In the genomic region with DNA sequence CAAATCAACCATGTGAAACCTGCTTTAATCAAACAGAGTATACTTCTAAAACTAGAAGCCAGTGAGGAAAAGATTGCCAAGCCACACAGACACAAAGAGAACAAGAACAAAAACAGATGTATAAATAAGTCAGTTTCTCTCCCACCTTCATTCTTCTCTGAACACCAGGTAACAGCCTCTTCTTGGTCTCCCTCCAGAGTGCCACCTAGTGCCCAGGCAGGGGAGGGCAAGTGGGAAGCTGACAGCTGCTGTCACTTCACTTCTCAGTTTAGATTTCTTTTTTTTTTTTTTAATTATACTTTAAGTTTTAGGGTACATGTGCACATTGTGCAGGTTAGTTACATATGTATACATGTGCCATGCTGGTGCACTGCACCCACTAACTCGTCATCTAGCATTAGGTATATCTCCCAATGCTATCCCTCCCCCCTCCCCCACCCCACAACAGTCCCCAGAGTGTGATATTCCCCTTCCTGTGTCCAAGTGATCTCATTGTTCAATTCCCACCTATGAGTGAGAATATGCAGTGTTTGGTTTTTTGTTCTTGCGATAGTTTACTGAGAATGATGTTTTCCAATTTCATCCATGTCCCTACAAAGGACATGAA, we compare ENCODE assay signal across 8 cellular contexts.
DNase-seq lines count a peak whose midpoint lies in the region; ATAC-seq, FAIRE-seq and TF ChIP-seq lines count a peak whose summit lies in the region.
"Not testable (repeated sequence)": the region's sequence is repeated elsewhere in the genome, so short reads cannot be mapped to it uniquely, and the experiment has no call there.

No MANE protein-coding gene starts in this region.

- H3K4me3 ChIP-seq in A549; SU-DHL-6 (ENCODE audit: insufficient read depth, low read length, poor library complexity, severe bottlenecking); foreskin fibroblast (ENCODE audit: low read depth in 1 of 2, low read length in 2 of 2); psoas muscle: not testable (repeated sequence)

- intact Hi-C loops in psoas muscle (cut with DNase I): not testable (repeated sequence)

- not testable (repeated sequence) for H3K27ac ChIP-seq in A549; SU-DHL-6 (ENCODE audit: low read depth, low read length); psoas muscle

- H4K20me1 ChIP-seq in SU-DHL-6 (ENCODE audit: low read depth, low read length): not testable (repeated sequence)

- POLR2A ChIA-PET in A549 (lab: Yijun Ruan, JAX): not testable (repeated sequence)

- not testable (repeated sequence) for H3K9me2 ChIP-seq in SU-DHL-6 (replicated peaks; ENCODE audit: insufficient read depth, low read length)

- FAIRE-seq in A549 (lab: Jason Lieb, UNC): not testable (repeated sequence)

- H2AFZ ChIP-seq in SU-DHL-6 (ENCODE audit: low read depth, low read length, severe bottlenecking): not testable (repeated sequence)

- not testable (repeated sequence) for H3K4me2 ChIP-seq in A549; SU-DHL-6 (ENCODE audit: low read depth, low read length, poor library complexity, severe bottlenecking)

- not testable (repeated sequence) for TF ChIP-seq EP300 in A549 (IDR thresholded peaks at IDR 0.05)

- H3K27me3 ChIP-seq in SU-DHL-6 (ENCODE audit: low read length); psoas muscle (ENCODE audit: insufficient read depth in 3 of 3, low read length in 2 of 3): not testable (repeated sequence)

- H3K9me3 ChIP-seq in A549; SU-DHL-6 (ENCODE audit: insufficient read depth, low read length); psoas muscle: not testable (repeated sequence)

- not testable (repeated sequence) for TF ChIP-seq POLR2A in A549 (IDR thresholded peaks at IDR 0.05; ENCODE audit: low read length)

- not testable (repeated sequence) for H3K79me2 ChIP-seq in SU-DHL-6 (ENCODE audit: insufficient read depth, low read length)

- TF ChIP-seq RAD21 in A549 (conservative IDR thresholded peaks at IDR 0.05 in 1 of 2, IDR thresholded peaks at IDR 0.05 in 1 of 2): peak; percentile 40 to 58

- CTCF ChIA-PET in A549 (lab: Yijun Ruan, JAX): interaction anchor here (0.6 to 2.0 kb wide), 6 partner anchors 54 to 543 kb away, joined by 3 to 8 read pairs (median 3); partner anchors contain the start of gene KCNH1

- peaks cover 12% of the 10 kb centered on the region for H3K4me1 ChIP-seq in A549
- not testable (repeated sequence) for H3K4me1 ChIP-seq in psoas muscle

- TF ChIP-seq CTCF in A549 (IDR thresholded peaks at IDR 0.05): peak; percentile 44
- peak; percentile 36 for TF ChIP-seq CTCF in SU-DHL-6 (IDR thresholded peaks at IDR 0.05; ENCODE audit: insufficient read depth, low read length, poor library complexity, severe bottlenecking)
- peak; percentile 62 for TF ChIP-seq CTCF in foreskin fibroblast (IDR thresholded peaks at IDR 0.05; ENCODE audit: low read depth, low read length)
- peak; percentile 9 for TF ChIP-seq CTCF in psoas muscle (IDR thresholded peaks at IDR 0.05)

- ATAC-seq in A549: peak in 1 of 2 experiments; percentile 82; a peak in 3 of 6 replicates
- peak; percentile 69 for ATAC-seq in GM18498 (IDR thresholded peaks at IDR 0.05; ENCODE audit: unreplicated experiment)
- ATAC-seq in HG02885 (IDR thresholded peaks at IDR 0.05; ENCODE audit: poor library complexity, unreplicated experiment): peak; percentile 68
- ATAC-seq in psoas muscle: not testable (repeated sequence)

- H3F3A ChIP-seq in SU-DHL-6 (ENCODE audit: insufficient read depth): not testable (repeated sequence)

- 100% methylated on average over 1 of the region's 2 CpGs for WGBS in A549 (ENCODE audit: missing lambda C conversion rate)
- WGBS in psoas muscle, 3 donors: 83 to 100% methylated on average over 1 of the region's 2 CpGs; no CpG with 5 or more reads in 1 of the 3 donors

- peak; percentile 35 to 53 for DNase-seq in A549 (ENCODE audit: low read depth in 1 of 2, low spot score in 1 of 2)
- DNase-seq in NCI-H1694 treated with DMSO at 0.1 percent for 48 hours (lab: John Stamatoyannopoulos, UW): peak; percentile 35
- peak; percentile 12 for DNase-seq in activated effector memory CD4-positive, alpha-beta T cell treated with Interleukin-2 at 50 U/mL for 16 hours
- not testable (repeated sequence) for DNase-seq in foreskin fibroblast, psoas muscle

- H3K9ac ChIP-seq in SU-DHL-6 (ENCODE audit: low read length): not testable (repeated sequence)

- not testable (repeated sequence) for H3K36me3 ChIP-seq in SU-DHL-6 (ENCODE audit: low read length); psoas muscle (ENCODE audit: insufficient read depth in 1 of 2, low read depth in 1 of 2)

TF ChIP-seq in A549, 52 proteins besides CTCF, POLR2A, EP300 and RAD21:
- TF ChIP-seq SMC3 (IDR thresholded peaks at IDR 0.05): peak; percentile 53

Comparison
In these comparisons a context has a peak if more than half of its experiments do, and no peak if none do; other contexts are left out.
1. CTCF ChIP-seq: peak in every context shown above with its lines; median percentile 62 in foreskin fibroblast; 44 in A549; 36 in SU-DHL-6; 9 in psoas muscle.